ENCODE assay signal across 2 cellular contexts in genomic region chr1:207745839-207746767, GRCh38.
A peak's percentile ranks its signal among the peaks of the same experiment; 100 is the strongest.
TF ChIP-seq lines count a peak whose summit lies in the region.

No MANE protein-coding gene starts in this region.

TF ChIP-seq in IMR-90, 13 proteins besides CTCF, POLR2A, EP300 and RAD21:
- no peak for TF ChIP-seq MAZ (IDR thresholded peaks at IDR 0.05; ENCODE audit: borderline replicate concordance, low read depth, low read length)
- TF ChIP-seq USF2 (IDR thresholded peaks at IDR 0.05; ENCODE audit: low read depth, low read length): no peak
- no peak for TF ChIP-seq RCOR1 (IDR thresholded peaks at IDR 0.05; ENCODE audit: insufficient replicate concordance, low read length)
- no peak for TF ChIP-seq FOS (IDR thresholded peaks at IDR 0.05; ENCODE audit: low read depth, low read length)
- TF ChIP-seq BHLHE40 (IDR thresholded peaks at IDR 0.05; ENCODE audit: low read depth, low read length): no peak
- TF ChIP-seq ELK1 (IDR thresholded peaks at IDR 0.05; ENCODE audit: borderline replicate concordance, low read depth, low read length): no peak
- TF ChIP-seq MXI1 (IDR thresholded peaks at IDR 0.05; ENCODE audit: borderline replicate concordance, low read depth, low read length): no peak
- no peak for TF ChIP-seq CEBPB (IDR thresholded peaks at IDR 0.05; ENCODE audit: low read depth, low read length)
- TF ChIP-seq MAFK (IDR thresholded peaks at IDR 0.05; ENCODE audit: low read depth, low read length): no peak
- no peak for TF ChIP-seq RFX5 (IDR thresholded peaks at IDR 0.05; ENCODE audit: low read depth, low read length)
- TF ChIP-seq SMC3 (IDR thresholded peaks at IDR 0.05; ENCODE audit: low read depth, low read length): no peak
- TF ChIP-seq NFE2L2 (IDR thresholded peaks at IDR 0.05; ENCODE audit: low read depth, low read length): no peak
- TF ChIP-seq CHD1 (IDR thresholded peaks at IDR 0.05; ENCODE audit: low read depth, low read length): no peak

TF ChIP-seq in K562, 482 proteins besides CTCF, POLR2A, EP300 and RAD21 (continues in another document):
- TF ChIP-seq MCM2 (IDR thresholded peaks at IDR 0.05; ENCODE audit: low read depth): no peak
- peak in 1 of 2 experiments; percentile 73; a peak in 1 of 3 replicates for TF ChIP-seq CBX3 (IDR thresholded peaks at IDR 0.05; ENCODE audit: borderline replicate concordance in 1 of 2, low read length in 2 of 2)
- TF ChIP-seq, protein P1, sequence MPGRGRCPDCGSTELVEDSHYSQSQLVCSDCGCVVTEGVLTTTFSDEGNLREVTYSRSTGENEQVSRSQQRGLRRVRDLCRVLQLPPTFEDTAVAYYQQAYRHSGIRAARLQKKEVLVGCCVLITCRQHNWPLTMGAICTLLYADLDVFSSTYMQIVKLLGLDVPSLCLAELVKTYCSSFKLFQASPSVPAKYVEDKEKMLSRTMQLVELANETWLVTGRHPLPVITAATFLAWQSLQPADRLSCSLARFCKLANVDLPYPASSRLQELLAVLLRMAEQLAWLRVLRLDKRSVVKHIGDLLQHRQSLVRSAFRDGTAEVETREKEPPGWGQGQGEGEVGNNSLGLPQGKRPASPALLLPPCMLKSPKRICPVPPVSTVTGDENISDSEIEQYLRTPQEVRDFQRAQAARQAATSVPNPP (IDR thresholded peaks at IDR 0.05; ENCODE audit: borderline replicate concordance, insufficient read depth, insufficient read length): no peak
- peak; percentile 29; the same call in 1 of the 2 replicates for TF ChIP-seq GATAD2B (IDR thresholded peaks at IDR 0.05; ENCODE audit: borderline replicate concordance)
- TF ChIP-seq POLR3G (IDR thresholded peaks at IDR 0.05; ENCODE audit: extremely low read depth, insufficient read length, insufficient replicate concordance): no peak
- TF ChIP-seq HNRNPLL (IDR thresholded peaks at IDR 0.05; ENCODE audit: low read depth, low read length, poor library complexity, severe bottlenecking): no peak
- TF ChIP-seq L3MBTL2 (IDR thresholded peaks at IDR 0.05): peak; percentile 96
- TF ChIP-seq NFATC3 (IDR thresholded peaks at IDR 0.05): 0 out of 2 replicates have a peak, but pooled peaks have one; percentile 26
- TF ChIP-seq RBBP5 (IDR thresholded peaks at IDR 0.05; ENCODE audit: borderline replicate concordance, insufficient read depth, low read length, poor library complexity, severe bottlenecking): no peak
- peak; percentile 43; the same call in 1 of the 2 replicates for TF ChIP-seq TEAD2 (tag; IDR thresholded peaks at IDR 0.05)
- TF ChIP-seq TRIM25 (IDR thresholded peaks at IDR 0.05; ENCODE audit: borderline replicate concordance): no peak
- no peak for TF ChIP-seq POLR2AphosphoS2 (IDR thresholded peaks at IDR 0.05; ENCODE audit: low read length)
- TF ChIP-seq ZNF583 (CRISPR knock-in tag; IDR thresholded peaks at IDR 0.05): 0 out of 2 replicates have a peak, but pooled peaks have one; percentile 50
- TF ChIP-seq ZNF239 (CRISPR knock-in tag; IDR thresholded peaks at IDR 0.05): no peak; the same call in 1 of the 2 replicates
- TF ChIP-seq EHMT2 (IDR thresholded peaks at IDR 0.05): peak; percentile 44; the same call in 1 of the 2 replicates
- peak; percentile 37; the same call in 1 of the 2 replicates for TF ChIP-seq FOSL1 (tag; conservative IDR thresholded peaks at IDR 0.05)
- 0 out of 2 replicates have a peak, but pooled peaks have one; percentile 48 for TF ChIP-seq SMAD4 (CRISPR knock-in tag; conservative IDR thresholded peaks at IDR 0.05)
- no peak for TF ChIP-seq KDM2B (CRISPR knock-in tag; IDR thresholded peaks at IDR 0.05)
- TF ChIP-seq SREBF2 (CRISPR knock-in tag; IDR thresholded peaks at IDR 0.05): 0 out of 2 replicates have a peak, but pooled peaks have one; percentile 86
- no peak for TF ChIP-seq ETV6 (IDR thresholded peaks at IDR 0.05; ENCODE audit: borderline replicate concordance in 1 of 2, low read depth in 2 of 2, low read length in 1 of 2)
- TF ChIP-seq ETV6 (CRISPR knock-in tag; IDR thresholded peaks at IDR 0.05; ENCODE audit: borderline replicate concordance): no peak
- TF ChIP-seq ZNF561 (CRISPR knock-in tag; conservative IDR thresholded peaks at IDR 0.05): no peak
- peak; percentile 94 for TF ChIP-seq CTBP1 (IDR thresholded peaks at IDR 0.05; ENCODE audit: borderline replicate concordance)
- no peak for TF ChIP-seq ZNF263 (CRISPR knock-in tag; IDR thresholded peaks at IDR 0.05; ENCODE audit: borderline replicate concordance)
- no peak for TF ChIP-seq ZNF830 (CRISPR knock-in tag; IDR thresholded peaks at IDR 0.05)
- TF ChIP-seq TBL1XR1 (IDR thresholded peaks at IDR 0.05; ENCODE audit: low read length in 2 of 2): peak in 1 of 2 experiments; percentile 58; a peak in 2 of 4 replicates
- TF ChIP-seq, protein P2, sequence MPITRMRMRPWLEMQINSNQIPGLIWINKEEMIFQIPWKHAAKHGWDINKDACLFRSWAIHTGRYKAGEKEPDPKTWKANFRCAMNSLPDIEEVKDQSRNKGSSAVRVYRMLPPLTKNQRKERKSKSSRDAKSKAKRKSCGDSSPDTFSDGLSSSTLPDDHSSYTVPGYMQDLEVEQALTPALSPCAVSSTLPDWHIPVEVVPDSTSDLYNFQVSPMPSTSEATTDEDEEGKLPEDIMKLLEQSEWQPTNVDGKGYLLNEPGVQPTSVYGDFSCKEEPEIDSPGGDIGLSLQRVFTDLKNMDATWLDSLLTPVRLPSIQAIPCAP (CRISPR knock-in tag; IDR thresholded peaks at IDR 0.05; ENCODE audit: borderline replicate concordance): no peak
- no peak for TF ChIP-seq BDP1 (IDR thresholded peaks at IDR 0.05; ENCODE audit: insufficient read depth, insufficient read length)
- peak; percentile 51 for TF ChIP-seq LCOR (CRISPR knock-in tag; IDR thresholded peaks at IDR 0.05)
- peak; percentile 54; the same call in 1 of the 2 replicates for TF ChIP-seq LEF1 (IDR thresholded peaks at IDR 0.05)
- TF ChIP-seq ARID1B (IDR thresholded peaks at IDR 0.05): peak; percentile 88
- peak; percentile 30 for TF ChIP-seq CCNT2 (IDR thresholded peaks at IDR 0.05; ENCODE audit: borderline replicate concordance, extremely low read depth, insufficient read length, low read depth, low read length)
- no peak for TF ChIP-seq ELF2 (CRISPR knock-in tag; IDR thresholded peaks at IDR 0.05)
- TF ChIP-seq, protein P3, sequence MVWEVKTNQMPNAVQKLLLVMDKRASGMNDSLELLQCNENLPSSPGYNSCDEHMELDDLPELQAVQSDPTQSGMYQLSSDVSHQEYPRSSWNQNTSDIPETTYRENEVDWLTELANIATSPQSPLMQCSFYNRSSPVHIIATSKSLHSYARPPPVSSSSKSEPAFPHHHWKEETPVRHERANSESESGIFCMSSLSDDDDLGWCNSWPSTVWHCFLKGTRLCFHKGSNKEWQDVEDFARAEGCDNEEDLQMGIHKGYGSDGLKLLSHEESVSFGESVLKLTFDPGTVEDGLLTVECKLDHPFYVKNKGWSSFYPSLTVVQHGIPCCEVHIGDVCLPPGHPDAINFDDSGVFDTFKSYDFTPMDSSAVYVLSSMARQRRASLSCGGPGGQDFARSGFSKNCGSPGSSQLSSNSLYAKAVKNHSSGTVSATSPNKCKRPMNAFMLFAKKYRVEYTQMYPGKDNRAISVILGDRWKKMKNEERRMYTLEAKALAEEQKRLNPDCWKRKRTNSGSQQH (CRISPR knock-in tag; IDR thresholded peaks at IDR 0.05): no peak
- peak; percentile 96 for TF ChIP-seq MGA (IDR thresholded peaks at IDR 0.05)
- 0 out of 2 replicates have a peak, but pooled peaks have one; percentile 26 for TF ChIP-seq ZNF668 (CRISPR knock-in tag; IDR thresholded peaks at IDR 0.05)
- no peak for TF ChIP-seq ZNF431 (CRISPR knock-in tag; IDR thresholded peaks at IDR 0.05)
- no peak for TF ChIP-seq ZNF76 (CRISPR knock-in tag; IDR thresholded peaks at IDR 0.05; ENCODE audit: borderline replicate concordance)
- no peak for TF ChIP-seq ZNF41 (CRISPR knock-in tag; conservative IDR thresholded peaks at IDR 0.05)
- no peak for TF ChIP-seq RBM17 (IDR thresholded peaks at IDR 0.05; ENCODE audit: borderline replicate concordance, low read depth, low read length)
- TF ChIP-seq ZNF311 (CRISPR knock-in tag; IDR thresholded peaks at IDR 0.05): no peak
- TF ChIP-seq PCBP2 (IDR thresholded peaks at IDR 0.05; ENCODE audit: low read depth, low read length, poor library complexity, severe bottlenecking): no peak
